In the genomic region with DNA sequence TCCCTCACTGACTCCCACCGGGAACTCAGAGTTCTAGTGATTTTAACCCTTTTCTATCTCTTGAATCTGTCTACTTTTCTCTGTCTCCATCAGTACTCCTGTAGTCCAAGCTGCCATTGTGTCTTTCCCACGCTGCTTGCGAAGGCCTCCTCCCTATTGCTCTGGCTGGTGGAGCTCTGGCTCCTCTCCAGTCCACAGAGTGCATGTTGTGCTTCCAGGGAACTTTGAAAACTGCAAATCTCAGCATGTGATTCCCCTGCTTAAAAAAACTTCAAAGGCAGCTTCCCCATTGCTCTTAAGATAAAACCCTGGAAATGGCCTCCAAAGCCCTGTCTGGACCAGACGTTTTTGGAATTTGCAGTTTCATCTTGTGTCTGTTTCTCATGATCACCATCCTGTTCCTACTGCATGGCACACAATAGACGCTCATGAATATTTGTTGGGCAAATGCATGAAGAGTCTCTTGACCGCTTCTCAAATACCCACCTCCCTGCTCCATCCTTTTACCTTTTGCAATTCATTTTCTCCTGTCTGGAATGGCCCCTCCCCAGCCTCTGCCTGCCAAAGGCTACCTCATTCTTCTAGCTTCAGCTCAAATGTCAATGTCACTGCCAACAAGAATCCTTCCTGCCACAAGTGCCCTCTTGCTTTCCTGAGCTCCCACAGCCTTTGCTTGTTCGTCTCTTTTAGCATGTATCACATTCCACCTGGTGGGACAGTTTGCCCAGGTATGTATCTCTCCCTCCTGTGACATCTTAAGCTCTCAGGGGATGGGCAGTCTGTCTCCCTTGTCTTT, we compare ENCODE assay signal across 2 cellular contexts.
TF ChIP-seq lines count a peak whose summit lies in the region.

No MANE protein-coding gene starts in this region.

TF ChIP-seq in SK-N-SH, 30 proteins besides CTCF, POLR2A, EP300 and RAD21 (continued from another document):
- TF ChIP-seq, protein P1, sequence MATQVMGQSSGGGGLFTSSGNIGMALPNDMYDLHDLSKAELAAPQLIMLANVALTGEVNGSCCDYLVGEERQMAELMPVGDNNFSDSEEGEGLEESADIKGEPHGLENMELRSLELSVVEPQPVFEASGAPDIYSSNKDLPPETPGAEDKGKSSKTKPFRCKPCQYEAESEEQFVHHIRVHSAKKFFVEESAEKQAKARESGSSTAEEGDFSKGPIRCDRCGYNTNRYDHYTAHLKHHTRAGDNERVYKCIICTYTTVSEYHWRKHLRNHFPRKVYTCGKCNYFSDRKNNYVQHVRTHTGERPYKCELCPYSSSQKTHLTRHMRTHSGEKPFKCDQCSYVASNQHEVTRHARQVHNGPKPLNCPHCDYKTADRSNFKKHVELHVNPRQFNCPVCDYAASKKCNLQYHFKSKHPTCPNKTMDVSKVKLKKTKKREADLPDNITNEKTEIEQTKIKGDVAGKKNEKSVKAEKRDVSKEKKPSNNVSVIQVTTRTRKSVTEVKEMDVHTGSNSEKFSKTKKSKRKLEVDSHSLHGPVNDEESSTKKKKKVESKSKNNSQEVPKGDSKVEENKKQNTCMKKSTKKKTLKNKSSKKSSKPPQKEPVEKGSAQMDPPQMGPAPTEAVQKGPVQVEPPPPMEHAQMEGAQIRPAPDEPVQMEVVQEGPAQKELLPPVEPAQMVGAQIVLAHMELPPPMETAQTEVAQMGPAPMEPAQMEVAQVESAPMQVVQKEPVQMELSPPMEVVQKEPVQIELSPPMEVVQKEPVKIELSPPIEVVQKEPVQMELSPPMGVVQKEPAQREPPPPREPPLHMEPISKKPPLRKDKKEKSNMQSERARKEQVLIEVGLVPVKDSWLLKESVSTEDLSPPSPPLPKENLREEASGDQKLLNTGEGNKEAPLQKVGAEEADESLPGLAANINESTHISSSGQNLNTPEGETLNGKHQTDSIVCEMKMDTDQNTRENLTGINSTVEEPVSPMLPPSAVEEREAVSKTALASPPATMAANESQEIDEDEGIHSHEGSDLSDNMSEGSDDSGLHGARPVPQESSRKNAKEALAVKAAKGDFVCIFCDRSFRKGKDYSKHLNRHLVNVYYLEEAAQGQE (IDR thresholded peaks at IDR 0.05; ENCODE audit: low read depth, low read length) = no peak
- no peak for TF ChIP-seq TCF12 (IDR thresholded peaks at IDR 0.05)

TF ChIP-seq in SK-N-SH treated with all-trans-retinoic acid at 6 μM for 48 hours, 23 proteins besides CTCF, POLR2A, EP300 and RAD21 (continued from another document):
- TF ChIP-seq, protein P2, sequence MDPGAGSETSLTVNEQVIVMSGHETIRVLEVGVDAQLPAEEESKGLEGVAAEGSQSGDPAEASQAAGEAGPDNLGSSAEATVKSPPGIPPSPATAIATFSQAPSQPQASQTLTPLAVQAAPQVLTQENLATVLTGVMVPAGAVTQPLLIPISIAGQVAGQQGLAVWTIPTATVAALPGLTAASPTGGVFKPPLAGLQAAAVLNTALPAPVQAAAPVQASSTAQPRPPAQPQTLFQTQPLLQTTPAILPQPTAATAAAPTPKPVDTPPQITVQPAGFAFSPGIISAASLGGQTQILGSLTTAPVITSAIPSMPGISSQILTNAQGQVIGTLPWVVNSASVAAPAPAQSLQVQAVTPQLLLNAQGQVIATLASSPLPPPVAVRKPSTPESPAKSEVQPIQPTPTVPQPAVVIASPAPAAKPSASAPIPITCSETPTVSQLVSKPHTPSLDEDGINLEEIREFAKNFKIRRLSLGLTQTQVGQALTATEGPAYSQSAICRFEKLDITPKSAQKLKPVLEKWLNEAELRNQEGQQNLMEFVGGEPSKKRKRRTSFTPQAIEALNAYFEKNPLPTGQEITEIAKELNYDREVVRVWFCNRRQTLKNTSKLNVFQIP (CRISPR knock-in tag; IDR thresholded peaks at IDR 0.05; ENCODE audit: borderline replicate concordance, low read depth) = no peak
- TF ChIP-seq, protein P3, sequence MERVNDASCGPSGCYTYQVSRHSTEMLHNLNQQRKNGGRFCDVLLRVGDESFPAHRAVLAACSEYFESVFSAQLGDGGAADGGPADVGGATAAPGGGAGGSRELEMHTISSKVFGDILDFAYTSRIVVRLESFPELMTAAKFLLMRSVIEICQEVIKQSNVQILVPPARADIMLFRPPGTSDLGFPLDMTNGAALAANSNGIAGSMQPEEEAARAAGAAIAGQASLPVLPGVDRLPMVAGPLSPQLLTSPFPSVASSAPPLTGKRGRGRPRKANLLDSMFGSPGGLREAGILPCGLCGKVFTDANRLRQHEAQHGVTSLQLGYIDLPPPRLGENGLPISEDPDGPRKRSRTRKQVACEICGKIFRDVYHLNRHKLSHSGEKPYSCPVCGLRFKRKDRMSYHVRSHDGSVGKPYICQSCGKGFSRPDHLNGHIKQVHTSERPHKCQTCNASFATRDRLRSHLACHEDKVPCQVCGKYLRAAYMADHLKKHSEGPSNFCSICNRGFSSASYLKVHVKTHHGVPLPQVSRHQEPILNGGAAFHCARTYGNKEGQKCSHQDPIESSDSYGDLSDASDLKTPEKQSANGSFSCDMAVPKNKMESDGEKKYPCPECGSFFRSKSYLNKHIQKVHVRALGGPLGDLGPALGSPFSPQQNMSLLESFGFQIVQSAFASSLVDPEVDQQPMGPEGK (CRISPR knock-in tag; IDR thresholded peaks at IDR 0.05; ENCODE audit: borderline replicate concordance) = no peak
